Comparison of ENCODE assay signal across 8 cellular contexts in the genomic region with DNA sequence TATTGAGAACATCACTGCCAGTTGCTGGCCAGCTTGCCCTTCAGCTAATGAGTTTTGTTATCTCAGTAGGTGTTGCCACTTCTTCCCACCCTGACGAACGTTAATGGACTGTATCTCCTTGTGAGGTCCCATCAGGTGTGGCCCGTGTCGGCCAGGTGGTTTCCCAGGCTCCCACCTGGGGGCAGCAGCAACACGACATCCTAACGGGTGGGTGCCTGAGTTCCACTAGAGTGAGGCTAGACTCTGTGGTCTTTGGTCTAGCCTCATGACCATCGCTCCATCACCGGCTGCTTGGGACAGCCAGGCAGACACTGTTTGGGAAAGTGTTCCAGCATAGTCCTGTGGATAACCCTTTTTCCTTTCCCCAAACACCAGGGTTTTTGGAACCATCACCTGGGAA. TPM values are rescaled to one million over a fixed set of nuclear protein-coding genes. Genes with fewer than 3 reads are reported as not detected.
A peak's percentile ranks its signal among the peaks of the same experiment; 100 is the strongest.
DNase-seq lines count a peak whose midpoint lies in the region; ATAC-seq, FAIRE-seq and TF ChIP-seq lines count a peak whose summit lies in the region.

No MANE protein-coding gene starts in this region.

- FAIRE-seq in RCC 7860 (lab: Jason Lieb, UNC), result no peak

- H3K9me3 Mint-ChIP-seq in endodermal cell, result no peaks in the 10 kb centered on the region

- DNase-seq in DMS53 (lab: John Stamatoyannopoulos, UW) (peak; percentile 27), DMS53 treated with DMSO at 0.1 percent for 48 hours (lab: John Stamatoyannopoulos, UW; ENCODE audit: unreplicated experiment) (no peak), NCI-H146 (lab: John Stamatoyannopoulos, UW) (peak; percentile 64), endodermal cell (peak; percentile 79), RCC 7860 (ENCODE audit: low spot score) (no peak)

- TF ChIP-seq CTCF in endodermal cell (conservative IDR thresholded peaks at IDR 0.05), result peak; percentile 71

- H3K36me3 ChIP-seq in endodermal cell (ENCODE audit: control insufficient read depth, insufficient read depth, low read length), result no peaks in the 10 kb centered on the region

- H3K36me3 Mint-ChIP-seq in endodermal cell (ENCODE audit: low read depth), result no peaks in the 10 kb centered on the region

- ATAC-seq in HG03354 (IDR thresholded peaks at IDR 0.05; ENCODE audit: poor library complexity, severe bottlenecking, unreplicated experiment) (no peak), GM18502 (IDR thresholded peaks at IDR 0.05; ENCODE audit: poor library complexity, unreplicated experiment) (no peak)

- H3K27ac ChIP-seq in endodermal cell (ENCODE audit: low read depth, low read length) (no peak overlapping the region), skin epidermis (peak overlapping the region in 12 of 21 experiments; percentile 78 to 97 (median 93))

- H3K27ac Mint-ChIP-seq in endodermal cell, result no peak overlapping the region

- peaks cover 23% of the 10 kb centered on the region for H3K27me3 Mint-ChIP-seq in endodermal cell (ENCODE audit: insufficient read depth)

- H3K9ac ChIP-seq in endodermal cell (ENCODE audit: extremely low read depth, low read length, poor library complexity, severe bottlenecking), result no peak overlapping the region

- H3K9me3 ChIP-seq in endodermal cell (ENCODE audit: control insufficient read depth, low read length), result no peaks in the 10 kb centered on the region

- no peaks in the 10 kb centered on the region for H3K4me1 ChIP-seq in endodermal cell (ENCODE audit: control insufficient read depth, insufficient read depth, low read length)

- no peak overlapping the region for H3K4me3 ChIP-seq in endodermal cell (ENCODE audit: low read length)
- H3K4me3 ChIP-seq in skin epidermis, result no peak overlapping the region

- peak overlapping the region; percentile 79 for H3K4me3 Mint-ChIP-seq in endodermal cell

- H3K27me3 ChIP-seq in endodermal cell (ENCODE audit: control insufficient read depth, insufficient read depth, low read length, poor library complexity, severe bottlenecking), result peaks cover 6% of the 10 kb centered on the region

- WGBS in endodermal cell (ENCODE audit: insufficient coverage in 1 of 2, insufficient read length in 1 of 2), 2 experiments, result 89 to 98% methylated on average over 7 to 8 of the region's 8 CpGs

- H3K4me1 Mint-ChIP-seq in endodermal cell, result peaks cover 6% of the 10 kb centered on the region

RNA-seq across cellular contexts. Expression of a gene that starts 45.6 kb away (rescaled TPM):
- 10 to 100 TPM; 66.9 to 68.6 TPM for total RNA-seq in endodermal cell
- polyA plus RNA-seq in endodermal cell (2013, experiment 1 of 2), result 56.3 TPM
- 54.9 TPM for polyA plus RNA-seq in endodermal cell (2013, experiment 2 of 2)

RNA-seq across cellular contexts. Expression of a gene that starts 50.7 kb away (rescaled TPM):
- 100 to 1,000 TPM in 1 of 2 donors, 10 to 100 TPM in 1; 95.0 to 106 TPM for total RNA-seq in endodermal cell
- 59.0 TPM for polyA plus RNA-seq in endodermal cell (2013, experiment 1 of 2)
- polyA plus RNA-seq in endodermal cell (2013, experiment 2 of 2), result 53.9 TPM

Comparison
In these comparisons a context has a peak if more than half of its experiments do, and no peak if none do; other contexts are left out.
1. DNase-seq: peak in DMS53 (single experiment), NCI-H146 (single experiment) and endodermal cell (single experiment); none in DMS53 treated with DMSO at 0.1 percent for 48 hours (single experiment) and RCC 7860 (single experiment).